In the genomic region with DNA sequence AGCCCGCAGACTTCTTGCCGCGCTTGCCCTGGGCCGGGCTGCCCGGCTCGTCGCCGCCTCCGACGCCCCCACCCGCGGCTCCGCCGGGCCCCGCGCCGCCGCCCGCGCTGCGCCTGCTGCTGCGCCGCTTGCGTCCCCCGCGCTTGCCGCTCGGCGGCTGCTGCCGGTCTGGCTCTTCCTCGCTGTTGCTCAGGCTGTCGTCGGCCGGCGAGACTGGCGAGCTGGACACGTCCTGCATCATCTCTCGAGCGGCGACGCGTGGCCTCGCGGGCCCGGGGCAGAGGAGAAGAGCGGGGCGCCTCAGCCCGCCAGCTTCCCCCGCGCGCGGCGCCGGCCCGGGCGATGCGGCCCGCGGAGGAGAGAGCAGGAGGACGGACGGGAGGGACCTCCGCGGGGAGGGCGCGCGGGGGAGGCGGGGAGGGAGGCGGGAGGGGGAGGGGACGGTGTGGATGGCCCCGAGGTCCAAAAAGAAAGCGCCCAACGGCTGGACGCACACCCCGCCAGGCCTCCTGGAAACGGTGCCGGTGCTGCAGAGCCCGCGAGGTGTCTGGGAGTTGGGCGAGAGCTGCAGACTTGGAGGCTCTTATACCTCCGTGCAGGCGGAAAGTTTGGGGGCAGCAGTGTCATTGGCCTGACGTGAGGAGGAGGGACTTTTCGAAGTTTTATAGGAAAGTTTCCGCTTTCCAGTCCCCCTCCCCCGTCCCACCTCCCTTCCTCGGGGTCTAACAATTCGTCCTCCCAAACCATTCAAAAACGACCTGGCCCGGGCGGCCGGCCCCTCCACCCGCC, we compare ENCODE assay signal across 9 cellular contexts. TPM values are rescaled to one million over a fixed set of nuclear protein-coding genes. Genes with fewer than 3 reads are reported as not detected.
A peak's percentile ranks its signal among the peaks of the same experiment; 100 is the strongest.
DNase-seq lines count a peak whose midpoint lies in the region; ATAC-seq, FAIRE-seq and TF ChIP-seq lines count a peak whose summit lies in the region.
"Had no signal": no experiment of that assay in that cellular context is flagged by ENCODE, and none has a peak within 500 bp of the region (broad histone marks: within the 10 kb centered on the region; RNA-seq: fewer than 3 reads in every experiment).

A gene (minus strand): TSS at position 556 of the 789 bp plus-strand sequence. CDS start 315 bp downstream, at position 241.

- peaks cover 19 to 35% (median 22%) of the 10 kb centered on the region in 4 donors for H3K4me1 ChIP-seq in upper lobe of left lung

- H3K27me3 ChIP-seq in upper lobe of left lung = peaks cover 0 to 50% (median 23%) of the 10 kb centered on the region in 4 donors

- DNase-seq in AG04449 (ENCODE audit: low read depth, low spot score) (peak; percentile 95), GM19239 (ENCODE audit: insufficient read length, low spot score) (peak; percentile 24), NCI-H2171 treated with DMSO at 0.1 percent for 48 hours (lab: John Stamatoyannopoulos, UW) (peak; percentile 37), choroid plexus epithelial cell (ENCODE audit: low read depth) (peak; percentile 99), lung microvascular endothelial cell (ENCODE audit: low read depth in 2 of 2) (peak; percentile 23 to 33), upper lobe of left lung (peak in 1 of 2 donors; percentile 86), GM19240 (ENCODE audit: insufficient read length, low spot score) (no peak)

- TF ChIP-seq EP300 in upper lobe of left lung (IDR thresholded peaks at IDR 0.05) = no peak

- no peak within 1 kb of the TSS for H3K27ac ChIP-seq in upper lobe of left lung
- H3K27ac ChIP-seq: epithelial cell of prostate had no signal

- no peak for TF ChIP-seq CTCF in AG04449 (IDR thresholded peaks at IDR 0.05; ENCODE audit: insufficient read depth, low read length, missing control alignments)
- TF ChIP-seq CTCF in choroid plexus epithelial cell (conservative IDR thresholded peaks at IDR 0.05; ENCODE audit: low read depth, low read length) = no peak
- TF ChIP-seq CTCF in upper lobe of left lung (IDR thresholded peaks at IDR 0.05) = no peak

- no peaks in the 10 kb centered on the region for H3K9me3 ChIP-seq in upper lobe of left lung

- 2 to 6% methylated on average over 6 to 76 of the region's 92 CpGs for WGBS in upper lobe of left lung, 2 donors

- POLR2A ChIA-PET in AG04449 (lab: Yijun Ruan, JAX) = interaction anchor here (0.6 to 2.9 kb wide), 15 partner anchors 10 to 606 kb away, joined by 3 to 45 read pairs (median 3); no protein-coding TSS in a partner anchor

- H3K4me3 ChIP-seq in AG04449 (ENCODE audit: low read depth, low read length) (peak within 1 kb of the TSS; percentile 99), choroid plexus epithelial cell (ENCODE audit: low read depth, low read length) (peak within 1 kb of the TSS; percentile 99), upper lobe of left lung (peak within 1 kb of the TSS in 3 of 4 donors; percentile 43 to 52 (median 49))

- ATAC-seq in upper lobe of left lung (ENCODE audit: low FRiP score in 2 of 2) (peak in 1 of 2 donors; percentile 85), HG03565 (IDR thresholded peaks at IDR 0.05; ENCODE audit: unreplicated experiment) (no peak)

- CTCF ChIA-PET in AG04449 (lab: Yijun Ruan, JAX) = interaction anchor here (1.1 to 4.6 kb wide), 6 partner anchors 8 to 527 kb away, joined by 3 to 46 read pairs (median 6); no protein-coding TSS in a partner anchor

- TF ChIP-seq POLR2A in upper lobe of left lung (IDR thresholded peaks at IDR 0.05) = no peak

- no peak for FAIRE-seq in GM19239 (lab: Jason Lieb, UNC)

- no peaks in the 10 kb centered on the region for H3K36me3 ChIP-seq in upper lobe of left lung

RNA-seq across cellular contexts. Expression of the gene that starts here (rescaled TPM):
- 0.44 TPM in 1 of 2 replicates, not detected in the other for total RNA-seq in lung microvascular endothelial cell
- total RNA-seq in upper lobe of left lung = under 1 TPM in 2 of 6 donors, not detected in 4; 0.77 to 0.98 TPM

Comparison
In these comparisons a context has a peak if more than half of its experiments do, and no peak if none do; other contexts are left out.
1. Peak in DNase-seq in lung microvascular endothelial cell; RNA of the gene not detected or under 1 TPM.
2. H3K4me3 ChIP-seq: peak in every context shown above with its lines; median percentile 99 in AG04449; 99 in choroid plexus epithelial cell; 49 in upper lobe of left lung.